In genomic region chr22:31121403-31121802, GRCh38 we compare ENCODE assay signal across 28 cellular contexts. TPM values are rescaled to one million over a fixed set of nuclear protein-coding genes. Genes with fewer than 3 reads are reported as not detected.
"Had no signal": no experiment of that assay in that cellular context is flagged by ENCODE, and none has a peak within 500 bp of the region (broad histone marks: within the 10 kb centered on the region; RNA-seq: fewer than 3 reads in every experiment).

No MANE protein-coding gene starts in this region.

- DNase-seq: activated CD4-positive, alpha-beta memory T cell treated with anti-CD3 and anti-CD28 coated beads, Interleukin-2, amount 10 ng/mL, durations not matched to agents 7 days and 5 days; activated CD4-positive, alpha-beta T cell treated with anti-CD3 and anti-CD28 coated beads for 48 hours; activated CD4-positive, CD25-positive, alpha-beta regulatory T cell; activated naive CD4-positive, alpha-beta T cell; activated naive CD8-positive, alpha-beta T cell treated with anti-CD3 and anti-CD28 coated beads, Interleukin-2, amount 10 ng/mL, durations not matched to agents 7 days and 5 days; activated T-cell treated with anti-CD3 and anti-CD28 coated beads, Interleukin-2, amount 50 U/mL, for 1 hour; central memory CD4-positive, alpha-beta T cell; foreskin fibroblast; hypothalamus; islet precursor cell; midbrain; psoas muscle; sigmoid colon; stimulated activated CD4-positive, alpha-beta T cell treated with anti-CD3 and anti-CD28 coated beads, Interleukin-4, amount 100 ng/mL, for 4 hours; T-helper 1 cell; T-helper 9 cell; testis had no signal

- H3K9me3 Mint-ChIP-seq: activated CD4-positive, alpha-beta memory T cell treated with anti-CD3 and anti-CD28 coated beads, Interleukin-2, amount 10 ng/mL, durations not matched to agents 7 days and 5 days; activated naive CD8-positive, alpha-beta T cell treated with anti-CD3 and anti-CD28 coated beads, Interleukin-2, amount 10 ng/mL, durations not matched to agents 7 days and 5 days; activated T-helper 17 cell treated with anti-CD3 and anti-CD28 coated beads, Interleukin-2, amount 50 U/mL, for 72 hours; brain; endodermal cell; neural crest cell; stimulated activated memory B cell treated with anti-CD40 and anti-IgM and Interleukin-4, amounts not matched to agents 10 μg/mL and 1 μg/mL and 100 μg/mL, for 72 hours had no signal

- H3K36me3 ChIP-seq: sigmoid colon had no signal

- H3K4me3 Mint-ChIP-seq: activated CD4-positive, alpha-beta memory T cell treated with anti-CD3 and anti-CD28 coated beads, Interleukin-2, amount 10 ng/mL, durations not matched to agents 7 days and 5 days; activated naive CD8-positive, alpha-beta T cell treated with anti-CD3 and anti-CD28 coated beads, Interleukin-2, amount 10 ng/mL, durations not matched to agents 7 days and 5 days; activated T-helper 17 cell treated with anti-CD3 and anti-CD28 coated beads, Interleukin-2, amount 50 U/mL, for 72 hours; endodermal cell; neural crest cell; stimulated activated memory B cell treated with anti-CD40 and anti-IgM and Interleukin-4, amounts not matched to agents 10 μg/mL and 1 μg/mL and 100 μg/mL, for 72 hours had no signal

- H3K36me3 Mint-ChIP-seq: activated naive CD8-positive, alpha-beta T cell treated with anti-CD3 and anti-CD28 coated beads, Interleukin-2, amount 10 ng/mL, durations not matched to agents 7 days and 5 days; brain; stimulated activated memory B cell treated with anti-CD40 and anti-IgM and Interleukin-4, amounts not matched to agents 10 μg/mL and 1 μg/mL and 100 μg/mL, for 72 hours had no signal

- H3K27me3 ChIP-seq: sigmoid colon, testis had no signal

- H3K4me1 Mint-ChIP-seq: activated CD4-positive, alpha-beta memory T cell treated with anti-CD3 and anti-CD28 coated beads, Interleukin-2, amount 10 ng/mL, durations not matched to agents 7 days and 5 days; activated naive CD8-positive, alpha-beta T cell treated with anti-CD3 and anti-CD28 coated beads, Interleukin-2, amount 10 ng/mL, durations not matched to agents 7 days and 5 days; endodermal cell had no signal

- H3K9me3 ChIP-seq: psoas muscle, sigmoid colon, testis had no signal

- H3K27ac ChIP-seq: epithelial cell of prostate, testis had no signal

- ATAC-seq: activated T-helper 17 cell treated with anti-CD3 and anti-CD28 coated beads, Interleukin-2, amount 50 U/mL, for 72 hours; stimulated activated memory B cell treated with anti-CD40 and anti-IgM and Interleukin-4, amounts not matched to agents 10 μg/mL and 1 μg/mL and 100 μg/mL, for 72 hours had no signal

- H3K4me3 ChIP-seq: psoas muscle, sigmoid colon, testis had no signal

- H3K27me3 Mint-ChIP-seq: activated CD4-positive, alpha-beta memory T cell treated with anti-CD3 and anti-CD28 coated beads, Interleukin-2, amount 10 ng/mL, durations not matched to agents 7 days and 5 days; activated naive CD8-positive, alpha-beta T cell treated with anti-CD3 and anti-CD28 coated beads, Interleukin-2, amount 10 ng/mL, durations not matched to agents 7 days and 5 days; activated T-helper 17 cell treated with anti-CD3 and anti-CD28 coated beads, Interleukin-2, amount 50 U/mL, for 72 hours had no signal

- FAIRE-seq: colon had no signal

- H3K27ac Mint-ChIP-seq: activated CD4-positive, alpha-beta memory T cell treated with anti-CD3 and anti-CD28 coated beads, Interleukin-2, amount 10 ng/mL, durations not matched to agents 7 days and 5 days; activated naive CD8-positive, alpha-beta T cell treated with anti-CD3 and anti-CD28 coated beads, Interleukin-2, amount 10 ng/mL, durations not matched to agents 7 days and 5 days; activated T-helper 17 cell treated with anti-CD3 and anti-CD28 coated beads, Interleukin-2, amount 50 U/mL, for 72 hours; endodermal cell; stimulated activated memory B cell treated with anti-CD40 and anti-IgM and Interleukin-4, amounts not matched to agents 10 μg/mL and 1 μg/mL and 100 μg/mL, for 72 hours had no signal

RNA-seq across cellular contexts. Expression of gene INPP5J, which starts 1.4 kb away (rescaled TPM):
- total RNA-seq: activated CD4-positive, alpha-beta memory T cell treated with anti-CD3 and anti-CD28 coated beads, Interleukin-2, amount 10 ng/mL, durations not matched to agents 7 days and 5 days had no signal

RNA-seq across cellular contexts. Expression of gene PLA2G3, which starts 18.9 kb away (rescaled TPM):
- total RNA-seq: activated CD4-positive, alpha-beta memory T cell treated with anti-CD3 and anti-CD28 coated beads, Interleukin-2, amount 10 ng/mL, durations not matched to agents 7 days and 5 days; activated naive CD8-positive, alpha-beta T cell treated with anti-CD3 and anti-CD28 coated beads, Interleukin-2, amount 10 ng/mL, durations not matched to agents 7 days and 5 days; activated T-helper 17 cell treated with anti-CD3 and anti-CD28 coated beads, Interleukin-2, amount 50 U/mL, for 72 hours; glomerular endothelial cell; lung microvascular endothelial cell; osteocyte; psoas muscle; sigmoid colon; ureter had no signal
- polyA plus RNA-seq: psoas muscle had no signal
